In the genomic region with DNA sequence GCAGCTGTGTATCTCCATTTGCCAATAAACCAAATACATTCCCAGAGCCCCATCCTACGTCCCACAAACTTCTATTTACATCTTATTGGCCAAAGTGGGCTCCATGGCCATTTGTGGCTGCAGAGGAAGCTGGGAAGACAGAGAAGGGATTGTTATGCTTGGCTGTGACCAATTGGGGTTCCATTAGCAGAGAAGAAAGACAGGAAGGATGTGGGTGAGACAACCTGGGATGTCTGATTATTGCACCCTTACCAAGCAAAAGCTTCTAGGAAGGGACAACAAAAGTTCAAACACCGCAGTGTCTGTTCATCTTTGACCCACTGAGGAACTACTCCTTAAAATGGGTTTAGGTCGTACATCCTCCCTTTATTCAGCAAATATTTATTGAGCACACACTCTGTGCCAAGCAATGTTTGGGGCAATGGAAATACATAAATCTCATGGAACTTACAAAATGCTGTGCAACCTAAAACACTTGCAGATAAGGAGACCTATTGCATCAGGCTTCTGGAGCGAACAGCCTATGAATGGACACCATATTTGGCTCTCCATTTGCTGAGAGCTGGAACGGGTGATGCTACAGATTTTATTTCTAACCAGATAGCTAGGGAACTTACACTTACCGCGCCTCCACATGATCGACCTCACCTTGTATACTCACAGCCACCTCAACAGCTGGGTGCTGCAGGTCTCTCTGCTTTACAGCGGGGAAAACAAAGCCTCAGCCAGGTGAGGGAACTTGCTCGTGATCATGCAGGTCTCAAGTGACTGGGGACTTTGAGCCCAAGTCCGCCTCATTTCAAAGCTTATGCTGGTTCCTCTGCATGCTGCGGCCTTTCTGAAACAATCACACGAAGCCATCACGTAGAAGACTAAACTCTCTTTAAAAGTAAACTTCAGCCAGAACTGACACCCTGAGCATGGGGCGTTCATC, we compare ENCODE assay signal across 2 cellular contexts.
TF ChIP-seq lines count a peak whose summit lies in the region.

No MANE protein-coding gene starts in this region.

TF ChIP-seq in IMR-90, 13 proteins besides CTCF, POLR2A, EP300 and RAD21:
- TF ChIP-seq RCOR1 (IDR thresholded peaks at IDR 0.05; ENCODE audit: insufficient replicate concordance, low read length) (no peak), BHLHE40 (IDR thresholded peaks at IDR 0.05; ENCODE audit: low read depth, low read length) (no peak), MXI1 (IDR thresholded peaks at IDR 0.05; ENCODE audit: borderline replicate concordance, low read depth, low read length) (no peak), MAFK (IDR thresholded peaks at IDR 0.05; ENCODE audit: low read depth, low read length) (no peak)
- TF ChIP-seq, protein P1, sequence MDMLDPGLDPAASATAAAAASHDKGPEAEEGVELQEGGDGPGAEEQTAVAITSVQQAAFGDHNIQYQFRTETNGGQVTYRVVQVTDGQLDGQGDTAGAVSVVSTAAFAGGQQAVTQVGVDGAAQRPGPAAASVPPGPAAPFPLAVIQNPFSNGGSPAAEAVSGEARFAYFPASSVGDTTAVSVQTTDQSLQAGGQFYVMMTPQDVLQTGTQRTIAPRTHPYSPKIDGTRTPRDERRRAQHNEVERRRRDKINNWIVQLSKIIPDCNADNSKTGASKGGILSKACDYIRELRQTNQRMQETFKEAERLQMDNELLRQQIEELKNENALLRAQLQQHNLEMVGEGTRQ (IDR thresholded peaks at IDR 0.05; ENCODE audit: low read depth, low read length), result no peak
- TF ChIP-seq, protein P2, sequence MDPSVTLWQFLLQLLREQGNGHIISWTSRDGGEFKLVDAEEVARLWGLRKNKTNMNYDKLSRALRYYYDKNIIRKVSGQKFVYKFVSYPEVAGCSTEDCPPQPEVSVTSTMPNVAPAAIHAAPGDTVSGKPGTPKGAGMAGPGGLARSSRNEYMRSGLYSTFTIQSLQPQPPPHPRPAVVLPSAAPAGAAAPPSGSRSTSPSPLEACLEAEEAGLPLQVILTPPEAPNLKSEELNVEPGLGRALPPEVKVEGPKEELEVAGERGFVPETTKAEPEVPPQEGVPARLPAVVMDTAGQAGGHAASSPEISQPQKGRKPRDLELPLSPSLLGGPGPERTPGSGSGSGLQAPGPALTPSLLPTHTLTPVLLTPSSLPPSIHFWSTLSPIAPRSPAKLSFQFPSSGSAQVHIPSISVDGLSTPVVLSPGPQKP (IDR thresholded peaks at IDR 0.05; ENCODE audit: borderline replicate concordance, low read depth, low read length), result no peak

TF ChIP-seq in K562, 482 proteins besides CTCF, POLR2A, EP300 and RAD21:
- no peak for TF ChIP-seq FOXP1 (CRISPR knock-in tag; IDR thresholded peaks at IDR 0.05)
- TF ChIP-seq, protein P3, sequence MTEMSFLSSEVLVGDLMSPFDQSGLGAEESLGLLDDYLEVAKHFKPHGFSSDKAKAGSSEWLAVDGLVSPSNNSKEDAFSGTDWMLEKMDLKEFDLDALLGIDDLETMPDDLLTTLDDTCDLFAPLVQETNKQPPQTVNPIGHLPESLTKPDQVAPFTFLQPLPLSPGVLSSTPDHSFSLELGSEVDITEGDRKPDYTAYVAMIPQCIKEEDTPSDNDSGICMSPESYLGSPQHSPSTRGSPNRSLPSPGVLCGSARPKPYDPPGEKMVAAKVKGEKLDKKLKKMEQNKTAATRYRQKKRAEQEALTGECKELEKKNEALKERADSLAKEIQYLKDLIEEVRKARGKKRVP (CRISPR knock-in tag; IDR thresholded peaks at IDR 0.05), result peak; percentile 64
- TF ChIP-seq CEBPG (CRISPR knock-in tag; IDR thresholded peaks at IDR 0.05), result peak; percentile 40; the same call in 1 of the 2 replicates
- peak; percentile 83 for TF ChIP-seq CEBPG (tag; conservative IDR thresholded peaks at IDR 0.05 in 1 of 2, IDR thresholded peaks at IDR 0.05 in 1 of 2)
- TF ChIP-seq CEBPB (tag; IDR thresholded peaks at IDR 0.05), result peak; percentile 49
- TF ChIP-seq SRF (CRISPR knock-in tag; IDR thresholded peaks at IDR 0.05), result peak in 1 of 2 experiments; percentile 83; a peak in 2 of 4 replicates
- 0 out of 2 replicates have a peak, but pooled peaks have one; percentile 20 for TF ChIP-seq L3MBTL2 (IDR thresholded peaks at IDR 0.05)
- TF ChIP-seq, protein P4, sequence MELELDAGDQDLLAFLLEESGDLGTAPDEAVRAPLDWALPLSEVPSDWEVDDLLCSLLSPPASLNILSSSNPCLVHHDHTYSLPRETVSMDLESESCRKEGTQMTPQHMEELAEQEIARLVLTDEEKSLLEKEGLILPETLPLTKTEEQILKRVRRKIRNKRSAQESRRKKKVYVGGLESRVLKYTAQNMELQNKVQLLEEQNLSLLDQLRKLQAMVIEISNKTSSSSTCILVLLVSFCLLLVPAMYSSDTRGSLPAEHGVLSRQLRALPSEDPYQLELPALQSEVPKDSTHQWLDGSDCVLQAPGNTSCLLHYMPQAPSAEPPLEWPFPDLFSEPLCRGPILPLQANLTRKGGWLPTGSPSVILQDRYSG (tag; conservative IDR thresholded peaks at IDR 0.05; ENCODE audit: low read depth), result no peak
- 0 out of 2 replicates have a peak, but pooled peaks have one; percentile 9 for TF ChIP-seq GABPA (tag; conservative IDR thresholded peaks at IDR 0.05; ENCODE audit: low read depth)
- TF ChIP-seq ZNF57 (CRISPR knock-in tag; IDR thresholded peaks at IDR 0.05), result no peak
- 0 out of 2 replicates have a peak, but pooled peaks have one; percentile 34 for TF ChIP-seq ZNF589 (CRISPR knock-in tag; IDR thresholded peaks at IDR 0.05; ENCODE audit: low read depth)
- TF ChIP-seq, protein P5, sequence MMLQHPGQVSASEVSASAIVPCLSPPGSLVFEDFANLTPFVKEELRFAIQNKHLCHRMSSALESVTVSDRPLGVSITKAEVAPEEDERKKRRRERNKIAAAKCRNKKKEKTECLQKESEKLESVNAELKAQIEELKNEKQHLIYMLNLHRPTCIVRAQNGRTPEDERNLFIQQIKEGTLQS (IDR thresholded peaks at IDR 0.05), result peak; percentile 29; the same call in 1 of the 2 replicates
- TF ChIP-seq, protein P5 (CRISPR knock-in tag; conservative IDR thresholded peaks at IDR 0.05), result no peak
- no peak for TF ChIP-seq FUS (optimal IDR thresholded peaks at IDR 0.05; ENCODE audit: low read depth, low read length)
- TF ChIP-seq NFE2L1 (tag; IDR thresholded peaks at IDR 0.05; ENCODE audit: borderline replicate concordance, low read depth), result no peak
